Comparison of ENCODE assay signal across 24 cellular contexts in the genomic region with DNA sequence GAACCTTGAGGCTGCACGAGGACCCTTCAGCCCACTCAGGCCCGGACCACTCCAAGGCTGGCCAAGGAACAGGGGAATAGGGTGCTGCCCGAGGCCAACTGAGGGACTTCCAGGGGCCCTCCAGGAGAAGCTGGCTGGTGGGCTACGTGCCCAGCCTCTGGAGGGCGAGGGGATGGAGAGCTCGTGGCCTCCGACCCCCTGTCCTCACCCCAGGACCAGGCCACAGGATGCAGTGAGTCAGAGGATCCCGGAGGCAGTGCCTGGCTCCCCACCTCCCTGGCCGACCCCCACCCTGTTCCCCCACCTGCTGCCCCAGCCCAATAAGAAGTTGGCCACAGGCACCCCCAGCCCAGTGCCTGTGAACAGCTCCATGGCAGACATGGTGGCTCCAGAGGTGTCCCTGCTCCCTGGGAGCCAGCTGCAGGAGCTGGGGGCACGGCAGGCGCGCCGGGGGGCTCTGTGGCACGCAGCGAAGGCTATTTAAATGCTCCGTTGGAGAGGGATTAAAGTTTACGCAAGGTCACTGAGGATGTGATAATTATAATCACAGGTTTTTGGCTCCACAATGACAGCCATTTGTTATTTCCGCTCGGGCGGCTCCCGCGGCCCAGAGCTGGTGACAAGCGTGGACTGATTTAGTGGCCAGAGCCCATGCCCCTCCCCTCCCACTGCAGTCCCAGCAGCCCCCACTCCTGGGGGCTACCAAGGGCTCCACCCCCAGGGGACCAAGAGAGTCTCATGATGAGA.
DNase-seq lines count a peak whose midpoint lies in the region; ATAC-seq, FAIRE-seq and TF ChIP-seq lines count a peak whose summit lies in the region.
"Had no signal": no experiment of that assay in that cellular context is flagged by ENCODE, and none has a peak within 500 bp of the region (broad histone marks: within the 10 kb centered on the region; RNA-seq: fewer than 3 reads in every experiment).

No MANE protein-coding gene starts in this region.

- peaks cover 5 to 9% of the 10 kb centered on the region in 2 experiments for H3K4me1 Mint-ChIP-seq in H9
- no peaks in the 10 kb centered on the region for H3K4me1 Mint-ChIP-seq in osteocyte (ENCODE audit: unreplicated experiment)
- H3K4me1 Mint-ChIP-seq: activated naive CD4-positive, alpha-beta T cell treated with anti-CD3 and anti-CD28 coated beads, Interleukin-2, amount 50 U/mL, for 24 hours; CD4-positive, alpha-beta memory T cell; IgD-negative memory B cell had no signal

- no peak overlapping the region for H2BK120ac ChIP-seq in H9 (ENCODE audit: low read depth, low read length, poor library complexity, severe bottlenecking)

- H3K27me3 ChIP-seq in H9 (ENCODE audit: insufficient read depth, low read length): no peaks in the 10 kb centered on the region
- H3K27me3 ChIP-seq in heart right ventricle: peaks cover 0 to 42% (median 9%) of the 10 kb centered on the region in 7 donors
- H3K27me3 ChIP-seq: thyroid gland had no signal

- H3K9me3 ChIP-seq in H9 (ENCODE audit: control insufficient read depth, low read depth, low read length) (no peaks in the 10 kb centered on the region), heart right ventricle (no peaks in the 10 kb centered on the region)
- H3K9me3 ChIP-seq: thyroid gland had no signal

- H2BK5ac ChIP-seq in H9 (ENCODE audit: insufficient read length, low read length): no peak overlapping the region

- H3K27me3 Mint-ChIP-seq in H9 (ENCODE audit: low read depth) (peaks cover 3% of the 10 kb centered on the region), osteocyte (ENCODE audit: unreplicated experiment) (peaks cover 5% of the 10 kb centered on the region)
- H3K27me3 Mint-ChIP-seq: activated CD8-positive, alpha-beta T cell treated with anti-CD3 and anti-CD28 coated beads for 36 hours had no signal

- H3K36me3 Mint-ChIP-seq in H9 (ENCODE audit: insufficient read depth in 1 of 3, low read depth in 3 of 3): no peaks in the 10 kb centered on the region
- no peaks in the 10 kb centered on the region for H3K36me3 Mint-ChIP-seq in osteocyte (ENCODE audit: unreplicated experiment)
- H3K36me3 Mint-ChIP-seq: activated naive CD4-positive, alpha-beta T cell treated with anti-CD3 and anti-CD28 coated beads, Interleukin-2, amount 50 U/mL, for 24 hours; CD4-positive, alpha-beta memory T cell; IgD-negative memory B cell had no signal

- no CpG with 5 or more reads among the region's 23 CpGs for WGBS in H9 (ENCODE audit: extremely low coverage, insufficient read length, low lambda C conversion rate)
- WGBS in heart right ventricle, 2 donors: 53 to 55% methylated on average over 23 of the region's 23 CpGs

- H4K5ac ChIP-seq in H9 (ENCODE audit: insufficient read length, low read depth, low read length): no peak overlapping the region

- no peaks in the 10 kb centered on the region for H3K23me2 ChIP-seq in H9 (ENCODE audit: insufficient read length, low read depth, low read length, poor library complexity, severe bottlenecking)

- no peak overlapping the region for H2AK5ac ChIP-seq in H9 (ENCODE audit: insufficient read length, low read length)

- no peaks in the 10 kb centered on the region for H4K20me1 ChIP-seq in H9 (ENCODE audit: control insufficient read depth, insufficient read depth, insufficient read length)

- H3K4me3 Mint-ChIP-seq in H9 (no peak overlapping the region), osteocyte (ENCODE audit: unreplicated experiment) (no peak overlapping the region)
- H3K4me3 Mint-ChIP-seq: activated CD8-positive, alpha-beta T cell treated with anti-CD3 and anti-CD28 coated beads for 36 hours; activated naive CD4-positive, alpha-beta T cell treated with anti-CD3 and anti-CD28 coated beads, Interleukin-2, amount 50 U/mL, for 24 hours; CD4-positive, alpha-beta memory T cell; dendritic cell treated with granulocyte-macrophage colony-stimulating factor and Interleukin-4, amounts not matched to agents 40 ng/mL and 50 ng/mL, for 4 days; IgD-negative memory B cell had no signal

- no peak overlapping the region for H2AFZ ChIP-seq in H9 (ENCODE audit: low read length)
- H2AFZ ChIP-seq: GM23248 had no signal

- no peak overlapping the region for H3K4me2 ChIP-seq in H9 (ENCODE audit: insufficient read depth, insufficient read length, low read length)

- no peak overlapping the region for H2BK12ac ChIP-seq in H9 (ENCODE audit: insufficient read length, low read depth, low read length)

- H3K27ac ChIP-seq in H9 (ENCODE audit: insufficient read length, low read depth, low read length): no peak overlapping the region
- H3K27ac ChIP-seq in heart right ventricle: no peak overlapping the region
- H3K27ac ChIP-seq: cardiac muscle cell, GM23248, thyroid gland had no signal

- TF ChIP-seq CTCF in H9 (conservative IDR thresholded peaks at IDR 0.05) (no peak), heart right ventricle (IDR thresholded peaks at IDR 0.05) (no peak), osteocyte (IDR thresholded peaks at IDR 0.05) (no peak)

- H3K18ac ChIP-seq in H9 (ENCODE audit: insufficient read length, low read depth, low read length): no peak overlapping the region

- H2BK20ac ChIP-seq in H9 (ENCODE audit: low read depth, low read length, poor library complexity, severe bottlenecking): no peak overlapping the region

- H4K91ac ChIP-seq in H9 (ENCODE audit: insufficient read length, low read depth, low read length): no peak overlapping the region

- no peak overlapping the region for H3K56ac ChIP-seq in H9 (ENCODE audit: insufficient read length, low read depth, low read length)

- FAIRE-seq in GM12892 (lab: Jason Lieb, UNC): no peak

- no peak for TF ChIP-seq POLR2A in GM12892 (IDR thresholded peaks at IDR 0.05; ENCODE audit: low read depth, low read length)

- no peak overlapping the region for H3K9ac ChIP-seq in H9 (ENCODE audit: extremely low read depth, insufficient read length, low read length)
- H3K9ac ChIP-seq: GM23248 had no signal

- H3K4ac ChIP-seq in H9 (ENCODE audit: low read depth, low read length): no peak overlapping the region

- peak; percentile 58 for DNase-seq in NCI-H82 (lab: John Stamatoyannopoulos, UW)
- no peak for DNase-seq in NCI-H82 treated with DMSO at 0.1 percent for 48 hours (lab: John Stamatoyannopoulos, UW; ENCODE audit: unreplicated experiment)
- DNase-seq in H9: peak; percentile 18
- peak in 1 of 2 donors; percentile 20 for DNase-seq in heart right ventricle
- DNase-seq in osteocyte (ENCODE audit: extremely low spot score, unreplicated experiment): peak; percentile 62
- no peak for DNase-seq in GM19238 (ENCODE audit: insufficient read length, low spot score)
- no peak for DNase-seq in stimulated activated CD4-positive, alpha-beta T cell treated with anti-CD3 and anti-CD28 coated beads, Interleukin-2, amount 100 ng/mL, for 48 hours
- no peak for DNase-seq in GM12892 (ENCODE audit: insufficient read length)
- DNase-seq: activated CD4-positive, alpha-beta T cell treated with anti-CD3 and anti-CD28 coated beads for 1 hour; activated CD8-positive, alpha-beta T cell treated with anti-CD3 and anti-CD28 coated beads for 36 hours; AML-193; CD4-positive, alpha-beta memory T cell; GM23248; mesenchymal stem cell; NCI-H1092 treated with DMSO at 0.1 percent for 48 hours; NCI-H345; stimulated activated naive CD8-positive, alpha-beta T cell treated with anti-CD3 and anti-CD28 coated beads, Interleukin-15, Interleukin-2, amounts not matched to agents 100 U/mL and 50 U/mL, for 24 hours had no signal

- H4K8ac ChIP-seq in H9 (replicated peaks; ENCODE audit: insufficient read length, low read depth, low read length): no peak overlapping the region

- no peaks in the 10 kb centered on the region for H3K79me1 ChIP-seq in H9 (ENCODE audit: insufficient read depth, low read depth, low read length, poor library complexity, severe bottlenecking)

- H3K79me2 ChIP-seq in H9 (ENCODE audit: insufficient read depth, low read length): no peaks in the 10 kb centered on the region

- no peaks in the 10 kb centered on the region for H3K4me1 ChIP-seq in H9 (ENCODE audit: insufficient read depth, low read length)
- H3K4me1 ChIP-seq in heart right ventricle: peaks cover 0 to 21% (median 10%) of the 10 kb centered on the region in 9 donors
- H3K4me1 ChIP-seq: thyroid gland had no signal

- peak overlapping the region in 2 of 10 donors; percentile 0 to 20 for H3K4me3 ChIP-seq in heart right ventricle
- H3K4me3 ChIP-seq: cardiac muscle cell, GM23248, thyroid gland had no signal

- no peak overlapping the region for H3K14ac ChIP-seq in H9 (ENCODE audit: insufficient read depth, low read length)

- H3K36me3 ChIP-seq in heart right ventricle: no peaks in the 10 kb centered on the region
- H3K36me3 ChIP-seq: cardiac muscle cell, thyroid gland had no signal

- H3K27ac Mint-ChIP-seq in H9 (no peak overlapping the region), osteocyte (ENCODE audit: unreplicated experiment) (no peak overlapping the region)
- H3K27ac Mint-ChIP-seq: activated CD8-positive, alpha-beta T cell treated with anti-CD3 and anti-CD28 coated beads for 36 hours; activated naive CD4-positive, alpha-beta T cell treated with anti-CD3 and anti-CD28 coated beads, Interleukin-2, amount 50 U/mL, for 24 hours; CD4-positive, alpha-beta memory T cell; dendritic cell treated with granulocyte-macrophage colony-stimulating factor and Interleukin-4, amounts not matched to agents 40 ng/mL and 50 ng/mL, for 4 days; IgD-negative memory B cell had no signal

- no peak overlapping the region for H3T11ph ChIP-seq in H9 (ENCODE audit: low read length)

- H3K9me3 Mint-ChIP-seq in H9 (no peaks in the 10 kb centered on the region), osteocyte (ENCODE audit: unreplicated experiment) (no peaks in the 10 kb centered on the region)
- H3K9me3 Mint-ChIP-seq: activated CD8-positive, alpha-beta T cell treated with anti-CD3 and anti-CD28 coated beads for 36 hours; activated naive CD4-positive, alpha-beta T cell treated with anti-CD3 and anti-CD28 coated beads, Interleukin-2, amount 50 U/mL, for 24 hours; CD4-positive, alpha-beta memory T cell; dendritic cell treated with granulocyte-macrophage colony-stimulating factor and Interleukin-4, amounts not matched to agents 40 ng/mL and 50 ng/mL, for 4 days had no signal

- H2BK15ac ChIP-seq in H9 (ENCODE audit: low read depth, low read length): no peak overlapping the region

- H3K23ac ChIP-seq in H9 (ENCODE audit: insufficient read length, low read depth, low read length): no peak overlapping the region

- ATAC-seq in heart right ventricle: peak; percentile 49 to 86 (median 64)
- ATAC-seq: activated CD8-positive, alpha-beta T cell treated with anti-CD3 and anti-CD28 coated beads for 36 hours; Panc1; right cardiac atrium; stimulated activated naive CD8-positive, alpha-beta T cell treated with anti-CD3 and anti-CD28 coated beads, Interleukin-15, Interleukin-2, amounts not matched to agents 100 U/mL and 50 U/mL, for 24 hours had no signal

- intact Hi-C loops in heart right ventricle (cut with DNase I): no loop called here

Comparison
In these comparisons a context has a peak if more than half of its experiments do, and no peak if none do; other contexts are left out.
1. DNase-seq: peak in NCI-H82 (single experiment), H9 (single experiment) and osteocyte (single experiment); none in NCI-H82 treated with DMSO at 0.1 percent for 48 hours (single experiment), GM19238 (single experiment), stimulated activated CD4-positive, alpha-beta T cell treated with anti-CD3 and anti-CD28 coated beads, Interleukin-2, amount 100 ng/mL, for 48 hours (0 of 2) and GM12892 (single experiment).